ENCODE assay signal across 8 cellular contexts in the genomic region with DNA sequence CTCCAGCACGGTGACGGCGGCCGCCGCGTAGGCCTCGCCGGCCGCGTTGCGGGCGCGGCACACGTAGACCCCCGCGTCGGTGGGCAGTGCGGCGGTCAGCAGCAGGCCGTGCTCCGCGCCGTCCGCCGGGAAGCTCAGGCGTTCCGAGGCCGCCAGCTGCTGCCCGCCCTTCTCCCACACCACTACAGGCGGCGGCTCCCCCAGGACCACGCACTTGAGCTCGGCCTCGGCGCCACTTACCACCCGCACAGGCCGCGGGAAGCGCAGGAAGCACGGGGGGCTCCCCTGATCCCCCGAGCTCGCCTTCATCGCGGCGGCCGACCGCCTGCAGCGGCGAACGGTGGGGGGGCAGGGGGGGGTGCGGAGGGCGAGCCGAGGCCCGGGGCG. TPM values are rescaled to one million over a fixed set of nuclear protein-coding genes. Genes with fewer than 3 reads are reported as not detected.
A peak's percentile ranks its signal among the peaks of the same experiment; 100 is the strongest.
DNase-seq lines count a peak whose midpoint lies in the region; ATAC-seq, FAIRE-seq and TF ChIP-seq lines count a peak whose summit lies in the region.

No MANE protein-coding gene starts in this region.

- no peaks in the 10 kb centered on the region for H4K20me1 ChIP-seq in K562 (replicated peaks; ENCODE audit: control insufficient read depth, insufficient read depth, low read length)

- WGBS in K562 (ENCODE audit: insufficient coverage, low coverage, missing lambda C conversion rate) = 0% methylated on average over 6 of the region's 55 CpGs

- H3K9me3 ChIP-seq in K562 (replicated peaks; ENCODE audit: control insufficient read depth, insufficient read depth, low read depth, low read length) = no peaks in the 10 kb centered on the region

- H3K27ac Mint-ChIP-seq in HFFc6 = no peak overlapping the region

- H3K4me2 ChIP-seq in K562 (ENCODE audit: insufficient read depth, low read length) = peak overlapping the region; percentile 79; the same call in 1 of the 2 replicates

- intact Hi-C loops in K562 (cut with micrococcal nuclease) = loop anchor here (1.0 to 2.0 kb wide), 2 partner anchors 24 to 26 kb away; a partner anchor contains a TSS

- in situ Hi-C loops in K562 (cut with MboI) = no loop called here

- peak; percentile 44 for ATAC-seq in K562
- ATAC-seq in stimulated activated naive CD8-positive, alpha-beta T cell treated with anti-CD3 and anti-CD28 coated beads, Interleukin-15, Interleukin-2, amounts not matched to agents 100 U/mL and 50 U/mL, for 24 hours = peak; percentile 2
- no peak for ATAC-seq in GM21381 (IDR thresholded peaks at IDR 0.05; ENCODE audit: unreplicated experiment)

- H3K4me3 Mint-ChIP-seq in HFFc6 = peak overlapping the region; percentile 45

- peaks cover 18% of the 10 kb centered on the region for H3K36me3 Mint-ChIP-seq in HFFc6 (ENCODE audit: low read depth)

- peaks cover 19 to 57% of the 10 kb centered on the region in 2 experiments; a peak in 4 of 5 replicates for H3K4me1 ChIP-seq in K562 (replicated peaks in 1 of 2; ENCODE audit: control insufficient read depth in 2 of 2, insufficient read depth in 2 of 2, low read length in 2 of 2)

- H3K9ac ChIP-seq in K562 (ENCODE audit: insufficient read depth in 1 of 2, low read depth in 2 of 2, low read length in 2 of 2) = peak overlapping the region; percentile 81 to 94; a peak in 3 of 4 replicates

- peaks cover 7% of the 10 kb centered on the region for H3K79me2 ChIP-seq in K562 (ENCODE audit: control insufficient read depth, insufficient read depth, low read length)

- FAIRE-seq in K562 (lab: Jason Lieb, UNC) = no peak

- no peak for TF ChIP-seq RAD21 in K562 (CRISPR knock-in tag; conservative IDR thresholded peaks at IDR 0.05 in 1 of 2, IDR thresholded peaks at IDR 0.05 in 1 of 2)

- TF ChIP-seq CTCF in HFFc6 (IDR thresholded peaks at IDR 0.05) (no peak), K562 (IDR thresholded peaks at IDR 0.05 in 2 of 3, conservative IDR thresholded peaks at IDR 0.05 in 1 of 3; ENCODE audit: insufficient read depth in 2 of 3, low read depth in 1 of 3, low read length in 3 of 3) (no peak)

- TF ChIP-seq EP300 in K562 (IDR thresholded peaks at IDR 0.05; ENCODE audit: low read length) = no peak

- no peaks in the 10 kb centered on the region for H3K9me3 Mint-ChIP-seq in HFFc6

- POLR2A ChIA-PET in K562 (lab: Yijun Ruan, JAX) = interaction anchor here (1.0 to 2.5 kb wide), 4 partner anchors 9 to 26 kb away, joined by 3 to 12 read pairs (median 7); a partner anchor contains a TSS

- TF ChIP-seq POLR2A in K562 (conservative IDR thresholded peaks at IDR 0.05) = no peak

- peak overlapping the region; percentile 47 for H3K4me3 ChIP-seq in K562

- H3K36me3 ChIP-seq in K562 (ENCODE audit: control insufficient read depth, insufficient read depth, low read length) = peaks cover 8% of the 10 kb centered on the region; the same call in 1 of the 3 replicates

- H3K9me1 ChIP-seq in K562 (ENCODE audit: control insufficient read depth, insufficient read depth, low read length) = no peaks in the 10 kb centered on the region

- CTCF ChIA-PET in K562 (lab: Yijun Ruan, JAX; ENCODE audit: low intra/inter-chr PET ratio) = no interaction called here

- peak overlapping the region; percentile 90 for H3K27ac ChIP-seq in K562 (ENCODE audit: extremely low read depth, low read depth, low read length)

- H2AFZ ChIP-seq in K562 (ENCODE audit: low read depth, low read length) = peak overlapping the region; percentile 76

- DNase-seq in HFFc6 (no peak), K562 (ENCODE audit: extremely low read depth in 1 of 4, low spot score in 3 of 4) (no peak), iPS-NIHi11 (ENCODE audit: low spot score) (peak; percentile 35), GM19240 (ENCODE audit: insufficient read length, low spot score) (no peak), kidney glomerular epithelial cell (lab: John Stamatoyannopoulos, UW) (no peak), SHP77 (lab: John Stamatoyannopoulos, UW) (no peak)
- no peak for DNase-seq in stimulated activated naive CD8-positive, alpha-beta T cell treated with anti-CD3 and anti-CD28 coated beads, Interleukin-15, Interleukin-2, amounts not matched to agents 100 U/mL and 50 U/mL, for 24 hours

- peaks cover 10% of the 10 kb centered on the region for H3K27me3 Mint-ChIP-seq in HFFc6 (ENCODE audit: insufficient read depth)

- H3K4me1 Mint-ChIP-seq in HFFc6 (ENCODE audit: low read depth) = peaks cover 17% of the 10 kb centered on the region

- no TSS peak for BruUV-seq in K562 (replicated peaks; lab: Mats Ljungman, UMichigan)

- no peaks in the 10 kb centered on the region for H3K27me3 ChIP-seq in K562 (ENCODE audit: control insufficient read depth in 2 of 2, insufficient read depth in 2 of 2, low read length in 2 of 2)

RNA-seq across cellular contexts. Expression of a gene that starts 0.4 kb away (rescaled TPM):
- 10 to 100 TPM; 60.0 to 85.2 (median 65.8) TPM for total RNA-seq in HFFc6 (2021; fragmentation: NEBNext Ultra II Directional; extraction: Animal tissue kit (Norgen Biotek cat#: 25700))
- total RNA-seq in K562 (2011; cell fraction: chromatin; rRNA removed; ENCODE audit: low replicate concordance) = 21.4 and 68.9 TPM in 2 replicates
- total RNA-seq in K562 (2011; cell fraction: nucleolus; rRNA removed) = 49.9 and 55.4 TPM in 2 replicates
- 22.7 and 27.9 TPM in 2 replicates for total RNA-seq in K562 (2011; cell fraction: nucleoplasm; rRNA removed)
- total RNA-seq in K562 (2014; rRNA removed) (14.9 and 19.2 TPM in 2 replicates), K562 (2014; rRNA removed; fragmentation: Illumina TruSeq; extraction: Trizol) (2.5 and 3.0 TPM in 2 replicates), K562 (2015; rRNA removed; fragmentation: Illumina TruSeq; extraction: Trizol) (8.6 and 9.6 TPM in 2 replicates), K562 (2021) (24.5 and 26.6 TPM in 2 replicates)
- polyA plus RNA-seq in K562 (2011; rRNA removed) (10.2 and 14.7 TPM in 2 replicates), K562 (2014; fragmentation: Illumina TruSeq; extraction: Trizol) (6.8 and 12.6 TPM in 2 replicates), K562 (2014; fragmentation: Nextera tagmentation; extraction: Ambion mirVana) (1 to 10 TPM; 1.2 to 1.9 TPM), K562 (2014; rRNA removed) (19.3 and 19.8 TPM in 2 replicates)
- polyA plus RNA-seq in K562 (2011; cell fraction: cytosol; rRNA removed) = 9.2 and 21.4 TPM in 2 replicates
- polyA plus RNA-seq in K562 (2011; cell fraction: nucleus; rRNA removed) = 91.1 and 133 TPM in 2 replicates
- polyA plus RNA-seq in K562 (2012) = 27.0 and 40.4 TPM in 2 replicates
- polyA minus RNA-seq in K562 (2011; rRNA and poly(A)+ RNA removed) = 6.2 and 8.2 TPM in 2 replicates
- polyA minus RNA-seq in K562 (2011; cell fraction: cytosol; rRNA and poly(A)+ RNA removed) = 14.2 and 18.7 TPM in 2 replicates
- polyA minus RNA-seq in K562 (2011; cell fraction: nucleus; rRNA and poly(A)+ RNA removed) = 17.0 and 18.6 TPM in 2 replicates

RNA-seq across cellular contexts. Expression of a gene that starts 1.2 kb away (rescaled TPM):
- total RNA-seq in HFFc6 (2021; fragmentation: NEBNext Ultra II Directional; extraction: Animal tissue kit (Norgen Biotek cat#: 25700)) = under 1 TPM in 5 of 6 experiments, not detected in 1; 0.14 to 0.45 (median 0.25) TPM
- total RNA-seq in K562 (2011; cell fraction: chromatin; rRNA removed; ENCODE audit: low replicate concordance) = 0.56 and 0.93 TPM in 2 replicates
- total RNA-seq in K562 (2011; cell fraction: nucleolus; rRNA removed) = 0.79 and 1.0 TPM in 2 replicates
- total RNA-seq in K562 (2011; cell fraction: nucleoplasm; rRNA removed) = 0.84 and 1.1 TPM in 2 replicates
- total RNA-seq in K562 (2014; rRNA removed) (1.1 and 1.3 TPM in 2 replicates), K562 (2014; rRNA removed; fragmentation: Illumina TruSeq; extraction: Trizol) (0.11 and 0.13 TPM in 2 replicates), K562 (2015; rRNA removed; fragmentation: Illumina TruSeq; extraction: Trizol) (0.40 and 0.41 TPM in 2 replicates), K562 (2021) (0.51 and 0.71 TPM in 2 replicates)
- polyA plus RNA-seq in K562 (2011; rRNA removed) (0.61 and 0.72 TPM in 2 replicates), K562 (2014; fragmentation: Illumina TruSeq; extraction: Trizol) (0.36 and 0.61 TPM in 2 replicates), K562 (2014; fragmentation: Nextera tagmentation; extraction: Ambion mirVana) (under 1 TPM; 0.07 TPM), K562 (2014; rRNA removed) (0.90 and 1.9 TPM in 2 replicates)
- 1.0 and 3.8 TPM in 2 replicates for polyA plus RNA-seq in K562 (2011; cell fraction: cytosol; rRNA removed)
- polyA plus RNA-seq in K562 (2011; cell fraction: nucleus; rRNA removed) = 3.8 and 4.3 TPM in 2 replicates
- 0.68 and 1.8 TPM in 2 replicates for polyA plus RNA-seq in K562 (2012)
- 0.14 and 0.15 TPM in 2 replicates for polyA minus RNA-seq in K562 (2011; rRNA and poly(A)+ RNA removed)
- not detected in 2 replicates for polyA minus RNA-seq in K562 (2011; cell fraction: cytosol; rRNA and poly(A)+ RNA removed)
- polyA minus RNA-seq in K562 (2011; cell fraction: nucleus; rRNA and poly(A)+ RNA removed) = 0.33 and 0.40 TPM in 2 replicates

RNA-seq across cellular contexts. Expression of a gene that starts 26.7 kb away (rescaled TPM):
- total RNA-seq in HFFc6 (2021; fragmentation: NEBNext Ultra II Directional; extraction: Animal tissue kit (Norgen Biotek cat#: 25700)) = 10 to 100 TPM; 17.4 to 21.5 (median 18.9) TPM
- 27.6 and 95.1 TPM in 2 replicates for total RNA-seq in K562 (2011; cell fraction: chromatin; rRNA removed; ENCODE audit: low replicate concordance)
- 56.0 and 75.7 TPM in 2 replicates for total RNA-seq in K562 (2011; cell fraction: nucleolus; rRNA removed)
- total RNA-seq in K562 (2011; cell fraction: nucleoplasm; rRNA removed) = 40.2 and 44.7 TPM in 2 replicates
- total RNA-seq in K562 (2014; rRNA removed) (8.5 and 10.3 TPM in 2 replicates), K562 (2014; rRNA removed; fragmentation: Illumina TruSeq; extraction: Trizol) (3.3 TPM in 2 replicates), K562 (2015; rRNA removed; fragmentation: Illumina TruSeq; extraction: Trizol) (5.6 and 6.5 TPM in 2 replicates), K562 (2021) (20.6 and 21.7 TPM in 2 replicates)
- polyA plus RNA-seq in K562 (2011; rRNA removed) (4.7 and 14.4 TPM in 2 replicates), K562 (2014; fragmentation: Illumina TruSeq; extraction: Trizol) (7.3 and 10.6 TPM in 2 replicates), K562 (2014; fragmentation: Nextera tagmentation; extraction: Ambion mirVana) (under 1 TPM; 0.52 to 0.89 TPM), K562 (2014; rRNA removed) (9.0 and 12.6 TPM in 2 replicates)
- polyA plus RNA-seq in K562 (2011; cell fraction: cytosol; rRNA removed) = 5.6 and 6.8 TPM in 2 replicates
- polyA plus RNA-seq in K562 (2011; cell fraction: nucleus; rRNA removed) = 89.3 and 106 TPM in 2 replicates
- polyA plus RNA-seq in K562 (2012) = 14.2 TPM in 2 replicates
- 5.2 and 5.4 TPM in 2 replicates for polyA minus RNA-seq in K562 (2011; rRNA and poly(A)+ RNA removed)
- 9.6 and 10.6 TPM in 2 replicates for polyA minus RNA-seq in K562 (2011; cell fraction: cytosol; rRNA and poly(A)+ RNA removed)
- 27.2 and 31.0 TPM in 2 replicates for polyA minus RNA-seq in K562 (2011; cell fraction: nucleus; rRNA and poly(A)+ RNA removed)

RNA-seq across cellular contexts. Expression of a gene that starts 27.1 kb away (rescaled TPM):
- 1 to 10 TPM; 2.3 to 2.8 (median 2.7) TPM for total RNA-seq in HFFc6 (2021; fragmentation: NEBNext Ultra II Directional; extraction: Animal tissue kit (Norgen Biotek cat#: 25700))
- 1.3 and 5.0 TPM in 2 replicates for total RNA-seq in K562 (2011; cell fraction: chromatin; rRNA removed; ENCODE audit: low replicate concordance)
- total RNA-seq in K562 (2011; cell fraction: nucleolus; rRNA removed) = 4.3 and 6.5 TPM in 2 replicates
- total RNA-seq in K562 (2011; cell fraction: nucleoplasm; rRNA removed) = 3.1 and 3.4 TPM in 2 replicates
- total RNA-seq in K562 (2014; rRNA removed) (1.1 and 2.5 TPM in 2 replicates), K562 (2014; rRNA removed; fragmentation: Illumina TruSeq; extraction: Trizol) (0.38 and 0.47 TPM in 2 replicates), K562 (2015; rRNA removed; fragmentation: Illumina TruSeq; extraction: Trizol) (0.98 and 1.1 TPM in 2 replicates), K562 (2021) (2.4 and 3.8 TPM in 2 replicates)
- polyA plus RNA-seq in K562 (2011; rRNA removed) (1.1 and 2.2 TPM in 2 replicates), K562 (2014; fragmentation: Illumina TruSeq; extraction: Trizol) (1.0 and 1.3 TPM in 2 replicates), K562 (2014; fragmentation: Nextera tagmentation; extraction: Ambion mirVana) (under 1 TPM; 0.03 TPM), K562 (2014; rRNA removed) (2.5 and 2.7 TPM in 2 replicates)
- polyA plus RNA-seq in K562 (2011; cell fraction: cytosol; rRNA removed) = 2.6 and 3.9 TPM in 2 replicates
- 19.4 and 26.1 TPM in 2 replicates for polyA plus RNA-seq in K562 (2011; cell fraction: nucleus; rRNA removed)
- 2.1 and 3.5 TPM in 2 replicates for polyA plus RNA-seq in K562 (2012)
- 0.36 and 0.81 TPM in 2 replicates for polyA minus RNA-seq in K562 (2011; rRNA and poly(A)+ RNA removed)
- 0.95 and 1.0 TPM in 2 replicates for polyA minus RNA-seq in K562 (2011; cell fraction: cytosol; rRNA and poly(A)+ RNA removed)
- 1.5 and 1.7 TPM in 2 replicates for polyA minus RNA-seq in K562 (2011; cell fraction: nucleus; rRNA and poly(A)+ RNA removed)

RNA-seq across cellular contexts. Expression of a gene that starts 27.3 kb away (rescaled TPM):
- 100 to 1,000 TPM; 116 to 190 (median 139) TPM for total RNA-seq in HFFc6 (2021; fragmentation: NEBNext Ultra II Directional; extraction: Animal tissue kit (Norgen Biotek cat#: 25700))
- 9.1 and 46.2 TPM in 2 replicates for total RNA-seq in K562 (2011; cell fraction: chromatin; rRNA removed; ENCODE audit: low replicate concordance)
- 74.1 and 96.4 TPM in 2 replicates for total RNA-seq in K562 (2011; cell fraction: nucleolus; rRNA removed)
- total RNA-seq in K562 (2011; cell fraction: nucleoplasm; rRNA removed) = 36.0 and 36.5 TPM in 2 replicates
- total RNA-seq in K562 (2014; rRNA removed) (57.2 and 67.6 TPM in 2 replicates), K562 (2014; rRNA removed; fragmentation: Illumina TruSeq; extraction: Trizol) (1.5 and 2.0 TPM in 2 replicates), K562 (2015; rRNA removed; fragmentation: Illumina TruSeq; extraction: Trizol) (7.9 and 9.0 TPM in 2 replicates), K562 (2021) (40.1 and 41.1 TPM in 2 replicates)
- polyA plus RNA-seq in K562 (2011; rRNA removed) (9.9 and 14.8 TPM in 2 replicates), K562 (2014; fragmentation: Illumina TruSeq; extraction: Trizol) (2.6 and 11.5 TPM in 2 replicates), K562 (2014; fragmentation: Nextera tagmentation; extraction: Ambion mirVana) (under 1 TPM; 0.15 to 0.35 TPM), K562 (2014; rRNA removed) (31.8 and 32.1 TPM in 2 replicates)
- 22.8 and 80.8 TPM in 2 replicates for polyA plus RNA-seq in K562 (2011; cell fraction: cytosol; rRNA removed)
- polyA plus RNA-seq in K562 (2011; cell fraction: nucleus; rRNA removed) = 25.6 and 44.2 TPM in 2 replicates
- 22.4 and 47.7 TPM in 2 replicates for polyA plus RNA-seq in K562 (2012)
- polyA minus RNA-seq in K562 (2011; rRNA and poly(A)+ RNA removed) = 3.4 and 5.3 TPM in 2 replicates
- 25.0 and 30.2 TPM in 2 replicates for polyA minus RNA-seq in K562 (2011; cell fraction: cytosol; rRNA and poly(A)+ RNA removed)
- polyA minus RNA-seq in K562 (2011; cell fraction: nucleus; rRNA and poly(A)+ RNA removed) = 24.2 and 27.0 TPM in 2 replicates
